Comparison of ENCODE assay signal across 18 cellular contexts in the genomic region with DNA sequence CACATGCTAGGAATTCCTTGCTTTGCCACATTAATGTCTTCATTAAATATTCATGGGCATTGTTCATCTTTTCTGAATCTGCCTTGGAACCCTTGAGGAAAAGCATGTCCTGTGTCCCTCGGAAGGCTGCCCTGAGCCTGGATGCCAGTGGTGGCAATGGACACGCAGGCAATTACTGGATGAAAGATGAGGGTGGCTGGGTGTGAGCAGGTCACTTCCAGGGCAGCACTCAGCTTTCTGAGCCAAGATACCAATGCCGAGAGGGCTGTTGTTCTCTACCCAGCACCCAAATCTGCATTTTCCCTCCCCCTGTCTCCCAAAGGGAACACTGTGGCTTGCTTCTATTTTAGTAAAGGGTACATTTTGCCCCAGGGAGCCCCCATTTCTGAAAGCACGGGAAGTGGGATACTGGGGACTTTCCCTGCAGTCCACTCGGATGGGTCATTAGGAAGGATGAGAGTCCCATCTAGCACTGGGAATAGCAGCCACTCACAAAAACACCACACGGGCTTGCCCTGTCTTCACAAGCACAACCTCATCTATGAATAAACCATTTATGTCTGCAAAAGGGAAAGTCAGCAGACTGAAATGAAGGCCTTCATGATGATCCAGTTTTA.
"Had no signal": no experiment of that assay in that cellular context is flagged by ENCODE, and none has a peak within 500 bp of the region (broad histone marks: within the 10 kb centered on the region; RNA-seq: fewer than 3 reads in every experiment).

No MANE protein-coding gene starts in this region.

- H3K4me1 ChIP-seq: left lung, SJSA1, upper lobe of left lung had no signal

- H3K27me3 ChIP-seq: left lung, ovary, SJSA1, upper lobe of left lung had no signal

- H3K36me3 ChIP-seq: left lung, ovary, SJSA1, upper lobe of left lung had no signal

- H3K9me3 ChIP-seq: ovary, upper lobe of left lung had no signal

- H3K27ac ChIP-seq: epithelial cell of prostate, left lung, ovary, SJSA1, upper lobe of left lung had no signal

- ATAC-seq: activated T-cell treated with anti-CD3 and anti-CD28 coated beads, Interleukin-2, amount 50 U/mL, for 72 hours; left lung; T-cell had no signal

- H3K4me3 ChIP-seq: left lung, ovary, SJSA1, smooth muscle cell, upper lobe of left lung had no signal

- DNase-seq: activated CD4-positive, alpha-beta memory T cell treated with anti-CD3 and anti-CD28 coated beads for 36 hours; activated gamma-delta T cell treated with Interleukin-2 at 50 U/mL for 16 hours; activated naive CD8-positive, alpha-beta T cell treated with anti-CD3 and anti-CD28 coated beads, Interleukin-2, amount 10 ng/mL, durations not matched to agents 7 days and 5 days; activated T-cell treated with anti-CD3 and anti-CD28 coated beads, Interleukin-2, amount 50 U/mL, for 72 hours; aorta; central memory CD4-positive, alpha-beta T cell; cortex of kidney; effector memory CD4-positive, alpha-beta T cell; immature natural killer cell; left lung; mesendoderm; ovary; T-cell; T1000; upper lobe of left lung had no signal

- H3K4me2 ChIP-seq: smooth muscle cell had no signal
